25 cellular contexts compared by ENCODE assay signal in the genomic region with DNA sequence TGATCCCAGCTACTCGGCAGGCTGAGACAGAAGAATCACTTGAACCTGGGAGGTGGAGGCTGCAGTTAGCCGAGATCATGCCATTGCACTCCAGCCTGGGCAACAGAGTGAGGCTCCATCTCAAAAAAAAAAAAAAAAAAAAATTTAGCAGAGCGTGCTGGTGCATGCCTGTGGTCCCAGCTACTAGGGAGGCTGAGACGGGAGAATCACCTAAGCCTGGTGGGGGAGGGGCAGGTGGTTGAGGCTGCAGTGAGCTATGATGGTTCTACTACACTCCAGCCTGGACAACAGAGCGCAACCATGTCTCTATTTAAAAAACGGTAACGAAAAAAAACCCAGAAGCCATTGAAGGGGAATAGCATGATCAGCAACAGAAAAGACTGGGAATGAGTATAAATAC.
DNase-seq lines count a peak whose midpoint lies in the region; ATAC-seq, FAIRE-seq and TF ChIP-seq lines count a peak whose summit lies in the region.
"Had no signal": no experiment of that assay in that cellular context is flagged by ENCODE, and none has a peak within 500 bp of the region (broad histone marks: within the 10 kb centered on the region; RNA-seq: fewer than 3 reads in every experiment).

No MANE protein-coding gene starts in this region.

- no peaks in the 10 kb centered on the region for H4K20me1 ChIP-seq in GM23338 (replicated peaks; ENCODE audit: insufficient read depth)
- no peaks in the 10 kb centered on the region for H4K20me1 ChIP-seq in H9 (ENCODE audit: control insufficient read depth, insufficient read depth, insufficient read length)
- no peaks in the 10 kb centered on the region for H4K20me1 ChIP-seq in neural progenitor cell (ENCODE audit: low read depth)

- H3K14ac ChIP-seq in H9 (ENCODE audit: insufficient read depth, low read length): no peak overlapping the region

- no CpG with 5 or more reads among the region's 7 CpGs for WGBS in H9 (ENCODE audit: extremely low coverage, insufficient read length, low lambda C conversion rate)

- no peak overlapping the region for H2BK15ac ChIP-seq in H9 (ENCODE audit: low read depth, low read length)

- FAIRE-seq in GM12891 (lab: Jason Lieb, UNC): no peak
- FAIRE-seq: GM12878 had no signal

- no peak overlapping the region for H3T11ph ChIP-seq in H9 (ENCODE audit: low read length)

- H2BK12ac ChIP-seq in H9 (ENCODE audit: insufficient read length, low read depth, low read length): no peak overlapping the region

- no peak overlapping the region for H3K56ac ChIP-seq in H9 (ENCODE audit: insufficient read length, low read depth, low read length)

- H3K9ac ChIP-seq in H9 (ENCODE audit: extremely low read depth, insufficient read length, low read length) (no peak overlapping the region), neural progenitor cell (no peak overlapping the region)
- H3K9ac ChIP-seq: BLaER1 had no signal

- H3K27ac ChIP-seq in GM23338 (ENCODE audit: low read depth) (no peak overlapping the region), H9 (ENCODE audit: insufficient read length, low read depth, low read length) (no peak overlapping the region), neural progenitor cell (no peak overlapping the region)
- H3K27ac ChIP-seq: BLaER1 had no signal

- ATAC-seq in GM23338 (no peak), GM19035 (IDR thresholded peaks at IDR 0.05; ENCODE audit: unreplicated experiment) (no peak), GM21367 (IDR thresholded peaks at IDR 0.05; ENCODE audit: unreplicated experiment) (no peak)

- no peak overlapping the region for H4K5ac ChIP-seq in H9 (ENCODE audit: insufficient read length, low read depth, low read length)

- H3K4me1 Mint-ChIP-seq in GM23338 (peaks cover 8% of the 10 kb centered on the region), H9 (peaks cover 6 to 7% of the 10 kb centered on the region in 2 experiments), neural progenitor cell (peaks cover 10% of the 10 kb centered on the region)

- H2AFZ ChIP-seq in GM23338 (no peak overlapping the region), H9 (ENCODE audit: low read length) (no peak overlapping the region), neural progenitor cell (replicated peaks) (no peak overlapping the region)

- DNase-seq in GM23338 (ENCODE audit: low spot score) (peak; percentile 34), H9 (peak; percentile 38), islet precursor cell (peak; percentile 60), neural progenitor cell (ENCODE audit: low spot score) (peak; percentile 8), GM12891 (ENCODE audit: insufficient read length, low spot score) (no peak)
- DNase-seq: 8988T; ACHN; BE2C; C1 segment of cervical spinal cord; CD4-positive, alpha-beta memory T cell; CD4-positive, CD25-positive, alpha-beta regulatory T cell; CD8-positive, alpha-beta memory T cell; COR-L47; DMS 273 treated with DMSO at 0.1 percent for 48 hours; DMS153; DMS53; DMS79; DND-41; EL; GDM1 had no signal

- TF ChIP-seq CTCF in GM23338 (conservative IDR thresholded peaks at IDR 0.05; ENCODE audit: low read depth in 2 of 2) (no peak), H9 (conservative IDR thresholded peaks at IDR 0.05) (no peak), neural progenitor cell (IDR thresholded peaks at IDR 0.05) (no peak)

- no peaks in the 10 kb centered on the region for H3K79me1 ChIP-seq in H9 (ENCODE audit: insufficient read depth, low read depth, low read length, poor library complexity, severe bottlenecking)

- no peak overlapping the region for H2BK5ac ChIP-seq in H9 (ENCODE audit: insufficient read length, low read length)

- H3K4me3 Mint-ChIP-seq in GM23338 (no peak overlapping the region), H9 (no peak overlapping the region), neural progenitor cell (no peak overlapping the region)
- H3K4me3 Mint-ChIP-seq: CD14-positive monocyte; CD4-positive, alpha-beta memory T cell; CD4-positive, CD25-positive, alpha-beta regulatory T cell; CD8-positive, alpha-beta memory T cell had no signal

- no peaks in the 10 kb centered on the region for H3K9me3 ChIP-seq in H9 (ENCODE audit: control insufficient read depth, low read depth, low read length)
- H3K9me3 ChIP-seq in neural progenitor cell (ENCODE audit: low read depth): no peaks in the 10 kb centered on the region
- H3K9me3 ChIP-seq: BE2C, BLaER1 had no signal

- H3K27me3 Mint-ChIP-seq in GM23338 (ENCODE audit: insufficient read depth, low read depth, poor library complexity) (no peaks in the 10 kb centered on the region), H9 (ENCODE audit: low read depth) (no peaks in the 10 kb centered on the region), neural progenitor cell (ENCODE audit: insufficient read depth, low read depth) (no peaks in the 10 kb centered on the region)
- H3K27me3 Mint-ChIP-seq: CD4-positive, alpha-beta memory T cell; CD4-positive, CD25-positive, alpha-beta regulatory T cell; CD8-positive, alpha-beta memory T cell had no signal

- H3F3A ChIP-seq in GM23338 (replicated peaks; ENCODE audit: low read depth) (no peaks in the 10 kb centered on the region), neural progenitor cell (ENCODE audit: low read depth) (peaks cover 8% of the 10 kb centered on the region)

- no peak overlapping the region for H2AK5ac ChIP-seq in H9 (ENCODE audit: insufficient read length, low read length)

- no peaks in the 10 kb centered on the region for H3K36me3 ChIP-seq in GM23338 (ENCODE audit: insufficient read depth)
- no peaks in the 10 kb centered on the region for H3K36me3 ChIP-seq in neural progenitor cell
- H3K36me3 ChIP-seq: BE2C had no signal

- no peak overlapping the region for H3K4me3 ChIP-seq in GM23338
- H3K4me3 ChIP-seq in neural progenitor cell: no peak overlapping the region
- H3K4me3 ChIP-seq: BLaER1, GM12878 had no signal

- no peak overlapping the region for H3K4me2 ChIP-seq in GM23338
- no peak overlapping the region for H3K4me2 ChIP-seq in H9 (ENCODE audit: insufficient read depth, insufficient read length, low read length)
- H3K4me2 ChIP-seq in neural progenitor cell: no peak overlapping the region
- H3K4me2 ChIP-seq: BLaER1 had no signal

- H3K18ac ChIP-seq in H9 (ENCODE audit: insufficient read length, low read depth, low read length): no peak overlapping the region

- no peak for TF ChIP-seq POLR2A in GM12891 (IDR thresholded peaks at IDR 0.05; ENCODE audit: low read depth, low read length)

- H3K4me1 ChIP-seq in GM23338 (ENCODE audit: insufficient read depth) (peaks cover 4% of the 10 kb centered on the region; the same call in 1 of the 2 replicates), H9 (ENCODE audit: insufficient read depth, low read length) (no peaks in the 10 kb centered on the region), neural progenitor cell (no peaks in the 10 kb centered on the region)
- H3K4me1 ChIP-seq: BE2C had no signal

- H3K79me2 ChIP-seq in GM23338 (replicated peaks; ENCODE audit: insufficient read depth) (0 out of 2 replicates have a peak, but pooled peaks cover 5% of the 10 kb centered on the region), H9 (ENCODE audit: insufficient read depth, low read length) (no peaks in the 10 kb centered on the region), neural progenitor cell (ENCODE audit: low read depth) (no peaks in the 10 kb centered on the region)

- H3K9me3 Mint-ChIP-seq in GM23338 (no peaks in the 10 kb centered on the region), H9 (no peaks in the 10 kb centered on the region), neural progenitor cell (no peaks in the 10 kb centered on the region)
- H3K9me3 Mint-ChIP-seq: CD14-positive monocyte; CD4-positive, alpha-beta memory T cell; CD4-positive, CD25-positive, alpha-beta regulatory T cell; CD8-positive, alpha-beta memory T cell had no signal

- no peak overlapping the region for H4K8ac ChIP-seq in H9 (replicated peaks; ENCODE audit: insufficient read length, low read depth, low read length)

- no peak overlapping the region for H4K91ac ChIP-seq in H9 (ENCODE audit: insufficient read length, low read depth, low read length)

- no peak overlapping the region for H3K23ac ChIP-seq in H9 (ENCODE audit: insufficient read length, low read depth, low read length)

- H3K4ac ChIP-seq in H9 (ENCODE audit: low read depth, low read length): no peak overlapping the region

- H3K23me2 ChIP-seq in H9 (ENCODE audit: insufficient read length, low read depth, low read length, poor library complexity, severe bottlenecking): no peaks in the 10 kb centered on the region

- H2BK120ac ChIP-seq in H9 (ENCODE audit: low read depth, low read length, poor library complexity, severe bottlenecking): no peak overlapping the region

- peak overlapping the region; percentile 44; the same call in 1 of the 2 replicates for H3K27ac Mint-ChIP-seq in GM23338
- H3K27ac Mint-ChIP-seq in H9: peak overlapping the region in 1 of 3 experiments; percentile 48; a peak in 1 of 7 replicates
- H3K27ac Mint-ChIP-seq in neural progenitor cell: no peak overlapping the region
- H3K27ac Mint-ChIP-seq: CD4-positive, CD25-positive, alpha-beta regulatory T cell had no signal

- H3K36me3 Mint-ChIP-seq in GM23338 (ENCODE audit: low read depth) (peaks cover 2% of the 10 kb centered on the region; the same call in 1 of the 3 replicates), H9 (ENCODE audit: insufficient read depth in 1 of 3, low read depth in 3 of 3) (peaks cover 0 to 3% (median 0%) of the 10 kb centered on the region in 3 experiments; a peak in 2 of 7 replicates), neural progenitor cell (peaks cover 1% of the 10 kb centered on the region)

- H3K27me3 ChIP-seq in GM23338 (ENCODE audit: insufficient read depth): no peaks in the 10 kb centered on the region
- no peaks in the 10 kb centered on the region for H3K27me3 ChIP-seq in H9 (ENCODE audit: insufficient read depth, low read length)
- H3K27me3 ChIP-seq in neural progenitor cell: no peaks in the 10 kb centered on the region
- H3K27me3 ChIP-seq: BE2C, BLaER1 had no signal

- H2BK20ac ChIP-seq in H9 (ENCODE audit: low read depth, low read length, poor library complexity, severe bottlenecking): no peak overlapping the region

- no peaks in the 10 kb centered on the region for H3K9me2 ChIP-seq in GM23338 (ENCODE audit: insufficient read depth)

TF ChIP-seq in GM23338, 12 proteins besides CTCF, POLR2A, EP300 and RAD21 (continues in another document):
- no peak for TF ChIP-seq NANOG (IDR thresholded peaks at IDR 0.05; ENCODE audit: borderline replicate concordance)
- TF ChIP-seq EZH2 (IDR thresholded peaks at IDR 0.05; ENCODE audit: low read depth, unreplicated experiment): no peak
- TF ChIP-seq STAT1 (IDR thresholded peaks at IDR 0.05; ENCODE audit: unreplicated experiment): no peak
- no peak for TF ChIP-seq CREB1 (CRISPR knock-in tag; IDR thresholded peaks at IDR 0.05; ENCODE audit: low read depth)

TF ChIP-seq in GM12891, 5 proteins besides CTCF, POLR2A, EP300 and RAD21:
- no peak for TF ChIP-seq POLR2AphosphoS5 (IDR thresholded peaks at IDR 0.05; ENCODE audit: low read depth, low read length)
- TF ChIP-seq TAF1 (IDR thresholded peaks at IDR 0.05; ENCODE audit: low read depth, low read length): no peak
- TF ChIP-seq SPI1 (IDR thresholded peaks at IDR 0.05; ENCODE audit: low read depth, low read length): no peak
